In genomic region chr11:34585870-34586654, GRCh38 we compare ENCODE assay signal across 7 cellular contexts. TPM values are rescaled to one million over a fixed set of nuclear protein-coding genes. Genes with fewer than 3 reads are reported as not detected.
DNase-seq lines count a peak whose midpoint lies in the region; ATAC-seq and TF ChIP-seq lines count a peak whose summit lies in the region.

No MANE protein-coding gene starts in this region.

- H3K4me3 ChIP-seq in Karpas-422 (ENCODE audit: low read length) (no peak overlapping the region), fibroblast of mammary gland (ENCODE audit: control insufficient read depth, low read depth, low read length) (no peak overlapping the region), neuron (ENCODE audit: low read length) (peak overlapping the region; percentile 46)

- no peaks in the 10 kb centered on the region for H3K27me3 ChIP-seq in Karpas-422 (ENCODE audit: low read length)
- no peaks in the 10 kb centered on the region for H3K27me3 ChIP-seq in neuron (ENCODE audit: insufficient read depth, low read length)

- peaks cover 16% of the 10 kb centered on the region for H3K27me3 Mint-ChIP-seq in activated CD4-positive, alpha-beta memory T cell treated with anti-CD3 and anti-CD28 coated beads for 36 hours

- peak; percentile 23 for DNase-seq in G401 (ENCODE audit: low spot score)
- DNase-seq in Karpas-422 = peak; percentile 69
- peak; percentile 75 for DNase-seq in SKM-1 treated with dmso at 0.1 percent for 144 hours (lab: John Stamatoyannopoulos, UW; ENCODE audit: unreplicated experiment)
- peak; percentile 70 for DNase-seq in fibroblast of mammary gland (ENCODE audit: low read depth)
- no peak for DNase-seq in activated CD4-positive, alpha-beta memory T cell treated with anti-CD3 and anti-CD28 coated beads for 36 hours

- no peaks in the 10 kb centered on the region for H3K9me3 Mint-ChIP-seq in activated CD4-positive, alpha-beta memory T cell treated with anti-CD3 and anti-CD28 coated beads for 36 hours

- H3K4me2 ChIP-seq in Karpas-422 (ENCODE audit: low read depth, low read length, poor library complexity, severe bottlenecking) = peak overlapping the region; percentile 49

- no peaks in the 10 kb centered on the region for H3K79me2 ChIP-seq in Karpas-422 (ENCODE audit: low read length)

- H3K4me3 Mint-ChIP-seq in activated CD4-positive, alpha-beta memory T cell treated with anti-CD3 and anti-CD28 coated beads for 36 hours = no peak overlapping the region

- H3K4me1 Mint-ChIP-seq in activated CD4-positive, alpha-beta memory T cell treated with anti-CD3 and anti-CD28 coated beads for 36 hours (ENCODE audit: low read depth) = no peaks in the 10 kb centered on the region

- CTCF ChIA-PET in activated CD4-positive, alpha-beta memory T cell treated with anti-CD3 and anti-CD28 coated beads for 36 hours (lab: Charles Lee) = interaction anchor here (0.7 to 4.8 kb wide), 47 partner anchors 8 to 962 kb away, joined by 3 to 39 read pairs (median 5); partner anchors contain the start of genes APIP and PDHX

- in situ Hi-C loops in G401 (cut with HindIII; ENCODE audit: low sequenced_read_pairs) = no loop called here

- H2AFZ ChIP-seq in Karpas-422 (ENCODE audit: low read length) = peak overlapping the region; percentile 53
- H2AFZ ChIP-seq in neuron (ENCODE audit: low read depth, low read length) = peak overlapping the region; percentile 89

- no peaks in the 10 kb centered on the region for H3K9me2 ChIP-seq in Karpas-422 (replicated peaks; ENCODE audit: insufficient read depth, low read length)

- H3K36me3 ChIP-seq in Karpas-422 (ENCODE audit: insufficient read depth, low read length) (no peaks in the 10 kb centered on the region), neuron (ENCODE audit: insufficient read depth, low read length) (no peaks in the 10 kb centered on the region)

- no peak overlapping the region for H3K9ac ChIP-seq in Karpas-422 (ENCODE audit: low read length)

- no peak overlapping the region for H3K27ac ChIP-seq in Karpas-422 (ENCODE audit: low read length)

- no peaks in the 10 kb centered on the region for H3K9me3 ChIP-seq in Karpas-422 (ENCODE audit: low read length)
- no peaks in the 10 kb centered on the region for H3K9me3 ChIP-seq in neuron (ENCODE audit: low read length)

- ATAC-seq in GM21576 (IDR thresholded peaks at IDR 0.05; ENCODE audit: unreplicated experiment) = peak; percentile 63

- POLR2A ChIA-PET in activated CD4-positive, alpha-beta memory T cell treated with anti-CD3 and anti-CD28 coated beads for 36 hours (lab: Charles Lee) = no interaction called here

- no peaks in the 10 kb centered on the region for H3K36me3 Mint-ChIP-seq in activated CD4-positive, alpha-beta memory T cell treated with anti-CD3 and anti-CD28 coated beads for 36 hours

- intact Hi-C loops in activated CD4-positive, alpha-beta memory T cell treated with anti-CD3 and anti-CD28 coated beads for 36 hours (cut with micrococcal nuclease) = loop anchor here (1.0 to 10.0 kb wide), 6 partner anchors 68 to 899 kb away; partner anchors contain the start of gene ELF5

- peaks cover 11% of the 10 kb centered on the region for H3K4me1 ChIP-seq in Karpas-422 (ENCODE audit: low read length)
- peaks cover 5% of the 10 kb centered on the region for H3K4me1 ChIP-seq in neuron (ENCODE audit: insufficient read depth, low read length)

- no peaks in the 10 kb centered on the region for H4K20me1 ChIP-seq in Karpas-422 (ENCODE audit: insufficient read depth, low read depth, low read length)

- peak; percentile 66 for TF ChIP-seq CTCF in fibroblast of mammary gland (conservative IDR thresholded peaks at IDR 0.05; ENCODE audit: control insufficient read depth, insufficient read depth, low read depth, low read length)

- H3K27ac Mint-ChIP-seq in activated CD4-positive, alpha-beta memory T cell treated with anti-CD3 and anti-CD28 coated beads for 36 hours = no peak overlapping the region

RNA-seq across cellular contexts. Expression of gene EHF, which starts 34.8 kb away (rescaled TPM):
- total RNA-seq in G401 (2014; rRNA removed; shearing (Covaris generic)) = not detected in 2 replicates
- total RNA-seq in Karpas-422 (2014; rRNA removed; shearing (Covaris generic); ENCODE audit: low replicate concordance) = not detected in 2 replicates
- not detected for total RNA-seq in activated CD4-positive, alpha-beta memory T cell treated with anti-CD3 and anti-CD28 coated beads for 36 hours
